ENCODE assay signal across 12 cellular contexts in genomic region chr3:48470286-48470685, GRCh38. TPM values are rescaled to one million over a fixed set of nuclear protein-coding genes. Genes with fewer than 3 reads are reported as not detected.
DNase-seq lines count a peak whose midpoint lies in the region; TF ChIP-seq lines count a peak whose summit lies in the region.
"Had no signal": no experiment of that assay in that cellular context is flagged by ENCODE, and none has a peak within 500 bp of the region (broad histone marks: within the 10 kb centered on the region; RNA-seq: fewer than 3 reads in every experiment).

No MANE protein-coding gene starts in this region.

- H3K27ac Mint-ChIP-seq in MCF 10A (ENCODE audit: low read depth, unreplicated experiment) = no peak overlapping the region
- H3K27ac Mint-ChIP-seq in activated naive CD8-positive, alpha-beta T cell = peak overlapping the region; percentile 92

- no TSS peak for BruUV-seq in MCF 10A (replicated peaks; lab: Mats Ljungman, UMichigan)

- H3K4me3 Mint-ChIP-seq in MCF 10A (ENCODE audit: unreplicated experiment) = no peak overlapping the region
- H3K4me3 Mint-ChIP-seq in activated naive CD8-positive, alpha-beta T cell = peak overlapping the region; percentile 93

- TF ChIP-seq POLR2A in breast epithelium (IDR thresholded peaks at IDR 0.05) (no peak), transverse colon (IDR thresholded peaks at IDR 0.05) (no peak)

- peak overlapping the region in 1 of 3 donors; percentile 6 for H3K4me3 ChIP-seq in breast epithelium
- no peak overlapping the region for H3K4me3 ChIP-seq in mesendoderm (ENCODE audit: low read length)
- H3K4me3 ChIP-seq in transverse colon = no peak overlapping the region
- H3K4me3 ChIP-seq: adrenal gland, GM23248, SK-N-MC had no signal

- DNase-seq in breast epithelium (ENCODE audit: low spot score in 2 of 2) = no peak
- no peak for DNase-seq in MCF 10A (ENCODE audit: unreplicated experiment)
- DNase-seq in mesendoderm = no peak
- no peak for DNase-seq in transverse colon
- no peak for DNase-seq in stimulated activated CD4-positive, alpha-beta T cell treated with anti-CD3 and anti-CD28 coated beads, Interleukin-4, amount 100 ng/mL, for 4 hours
- DNase-seq in NCI-H510A treated with DMSO at 0.1 percent for 48 hours (lab: John Stamatoyannopoulos, UW) = no peak
- DNase-seq in DMS79 treated with DMSO at 0.1 percent for 48 hours (lab: John Stamatoyannopoulos, UW) = no peak
- DNase-seq: GM23248, NCI-H2081 treated with DMSO at 0.1 percent for 48 hours had no signal

- H3K4me1 ChIP-seq in breast epithelium = peaks cover 19 to 27% of the 10 kb centered on the region in 2 donors
- H3K4me1 ChIP-seq in mesendoderm (ENCODE audit: control insufficient read depth, low read depth, low read length) = peaks cover 11% of the 10 kb centered on the region
- H3K4me1 ChIP-seq in transverse colon = peaks cover 57 to 75% (median 70%) of the 10 kb centered on the region in 4 donors

- H3K36me3 ChIP-seq in breast epithelium (no peaks in the 10 kb centered on the region), mesendoderm (ENCODE audit: control insufficient read depth, insufficient read depth, low read length) (no peaks in the 10 kb centered on the region), transverse colon (no peaks in the 10 kb centered on the region)

- H3K4ac ChIP-seq in mesendoderm (ENCODE audit: low read depth, low read length) = no peak overlapping the region

- no peak overlapping the region for H2BK120ac ChIP-seq in mesendoderm (ENCODE audit: low read depth, low read length)

- H2AK5ac ChIP-seq in mesendoderm (ENCODE audit: low read length) = no peak overlapping the region

- no peak overlapping the region for H2BK5ac ChIP-seq in mesendoderm (ENCODE audit: low read length)

- intact Hi-C loops in breast epithelium (cut with DNase I; ENCODE audit: low total_unique reads) (no loop called here), MCF 10A (cut with micrococcal nuclease) (no loop called here), transverse colon (cut with DNase I; ENCODE audit: low total_unique reads) (no loop called here)

- H2BK15ac ChIP-seq in mesendoderm (replicated peaks; ENCODE audit: low read depth) = no peak overlapping the region

- H3K79me1 ChIP-seq in mesendoderm (ENCODE audit: low read length) = peaks cover 11% of the 10 kb centered on the region

- CTCF ChIA-PET in MCF 10A (lab: Yijun Ruan, JAX) = interaction anchor here (1.1 kb wide), 1 partner anchor 35 kb away, joined by 4 read pairs; no protein-coding TSS in a partner anchor

- no peak overlapping the region for H4K5ac ChIP-seq in mesendoderm (ENCODE audit: low read length)

- H3K4me1 Mint-ChIP-seq in MCF 10A (ENCODE audit: insufficient read depth, unreplicated experiment) = peaks cover 30% of the 10 kb centered on the region
- H3K4me1 Mint-ChIP-seq in activated naive CD8-positive, alpha-beta T cell (ENCODE audit: low read depth) = peaks cover 65% of the 10 kb centered on the region

- no peak overlapping the region for H4K8ac ChIP-seq in mesendoderm (ENCODE audit: low read depth, low read length)

- no peak overlapping the region for H3K23ac ChIP-seq in mesendoderm (ENCODE audit: low read length)

- peaks cover 1% of the 10 kb centered on the region for H3K79me2 ChIP-seq in mesendoderm (ENCODE audit: control insufficient read depth, insufficient read depth, low read length)

- H3K27me3 ChIP-seq in breast epithelium (no peaks in the 10 kb centered on the region), mesendoderm (ENCODE audit: insufficient read depth, low read length, poor library complexity) (no peaks in the 10 kb centered on the region), transverse colon (no peaks in the 10 kb centered on the region)
- H3K27me3 ChIP-seq: adrenal gland had no signal

- H3K9ac ChIP-seq in mesendoderm (ENCODE audit: low read length) = peak overlapping the region; percentile 33
- H3K9ac ChIP-seq: GM23248 had no signal

- no peaks in the 10 kb centered on the region for H3K27me3 Mint-ChIP-seq in MCF 10A (ENCODE audit: insufficient read depth, unreplicated experiment)
- no peaks in the 10 kb centered on the region for H3K27me3 Mint-ChIP-seq in activated naive CD8-positive, alpha-beta T cell

- H3K4me2 ChIP-seq in mesendoderm (ENCODE audit: low read length) = no peak overlapping the region

- in situ Hi-C loops in transverse colon (cut with MboI; ENCODE audit: low pct_ligation_motif_present in 1 of 4, low pct_unique_long_range_greater_than_20kb in 1 of 4, low sequenced_read_pairs in 3 of 4) = no loop called here

- POLR2A ChIA-PET in MCF 10A (lab: Yijun Ruan, JAX) = interaction anchor here (0.7 to 1.7 kb wide), 3 partner anchors 12 to 31 kb away, joined by 4 to 5 read pairs (median 4); partner anchors contain the start of genes ATRIP, CCDC51 and TMA7

- H3K36me3 Mint-ChIP-seq in MCF 10A (ENCODE audit: insufficient read depth, unreplicated experiment) = peaks cover 51% of the 10 kb centered on the region
- H3K36me3 Mint-ChIP-seq in activated naive CD8-positive, alpha-beta T cell = peaks cover 2% of the 10 kb centered on the region

- H3K18ac ChIP-seq in mesendoderm (ENCODE audit: low read length) = no peak overlapping the region

- no peaks in the 10 kb centered on the region for H3K9me3 Mint-ChIP-seq in MCF 10A (ENCODE audit: unreplicated experiment)
- no peaks in the 10 kb centered on the region for H3K9me3 Mint-ChIP-seq in activated naive CD8-positive, alpha-beta T cell (ENCODE audit: low read depth)

- peak overlapping the region; percentile 4 to 99 for H3K27ac ChIP-seq in breast epithelium
- H3K27ac ChIP-seq in mesendoderm (ENCODE audit: low read depth, low read length) = no peak overlapping the region
- H3K27ac ChIP-seq in transverse colon = peak overlapping the region; percentile 9 to 95 (median 16)
- H3K27ac ChIP-seq: GM23248, SK-N-MC had no signal

- H3K56ac ChIP-seq in mesendoderm (ENCODE audit: low read length) = peak overlapping the region; percentile 66

- TF ChIP-seq CTCF in breast epithelium (IDR thresholded peaks at IDR 0.05) (no peak), MCF 10A (IDR thresholded peaks at IDR 0.05; ENCODE audit: unreplicated experiment) (no peak), transverse colon (IDR thresholded peaks at IDR 0.05) (no peak)

- H3K9me3 ChIP-seq in breast epithelium (no peaks in the 10 kb centered on the region), transverse colon (no peaks in the 10 kb centered on the region)
- H3K9me3 ChIP-seq: adrenal gland had no signal

- TF ChIP-seq EP300 in transverse colon (IDR thresholded peaks at IDR 0.05; ENCODE audit: low read depth) = no peak

- no CpG with 5 or more reads among the region's 1 CpG for WGBS in mesendoderm (ENCODE audit: extremely low coverage, insufficient coverage, low lambda C conversion rate)
- WGBS in transverse colon (ENCODE audit: low coverage in 1 of 2), 2 donors = 69% methylated on average over 1 of the region's 1 CpG; no CpG with 5 or more reads in 1 of the 2 donors

RNA-seq across cellular contexts. Expression of gene ATRIP, which starts 23.7 kb away (rescaled TPM):
- 1 to 10 TPM; 8.2 to 8.6 (median 8.2) TPM for total RNA-seq in breast epithelium
- 8.6 and 9.1 TPM in 2 replicates for total RNA-seq in MCF 10A (2022)
- 15.5 TPM for polyA plus RNA-seq in mesendoderm (2013, experiment 1 of 2)
- polyA plus RNA-seq in mesendoderm (2013, experiment 2 of 2) = 16.0 TPM
- total RNA-seq in transverse colon = 1 to 10 TPM; 1.8 to 4.4 (median 2.9) TPM

RNA-seq across cellular contexts. Expression of gene TMA7, which starts 30.2 kb away (rescaled TPM):
- total RNA-seq in breast epithelium (100 to 1,000 TPM; 270 to 343 (median 333) TPM), MCF 10A (2022) (356 and 372 TPM in 2 replicates), transverse colon (100 to 1,000 TPM; 115 to 279 (median 192) TPM)
- polyA plus RNA-seq in mesendoderm (2013, experiment 1 of 2) = 1,066 TPM
- 1,068 TPM for polyA plus RNA-seq in mesendoderm (2013, experiment 2 of 2)

RNA-seq across cellular contexts. Expression of gene CCDC51, which starts 30.4 kb away (rescaled TPM):
- total RNA-seq in breast epithelium = 10 to 100 TPM; 12.5 to 14.7 (median 13.9) TPM
- total RNA-seq in MCF 10A (2022) = 31.9 and 32.5 TPM in 2 replicates
- 17.5 TPM for polyA plus RNA-seq in mesendoderm (2013, experiment 1 of 2)
- polyA plus RNA-seq in mesendoderm (2013, experiment 2 of 2) = 16.4 TPM
- total RNA-seq in transverse colon = 10 to 100 TPM in 2 of 4 donors, 1 to 10 TPM in 2; 2.8 to 14.1 (median 8.2) TPM

RNA-seq across cellular contexts. Expression of gene SHISA5, which starts 33.7 kb away (rescaled TPM):
- total RNA-seq in breast epithelium = 10 to 100 TPM; 65.6 to 90.1 (median 77.0) TPM
- total RNA-seq in MCF 10A (2022) = 131 and 170 TPM in 2 replicates
- polyA plus RNA-seq in mesendoderm (2013, experiment 1 of 2) = 181 TPM
- polyA plus RNA-seq in mesendoderm (2013, experiment 2 of 2) = 171 TPM
- total RNA-seq in transverse colon = 10 to 100 TPM; 72.9 to 89.4 (median 80.8) TPM

RNA-seq across cellular contexts. Expression of gene PLXNB1, which starts 40.4 kb away (rescaled TPM):
- total RNA-seq in breast epithelium (100 to 1,000 TPM in 2 of 3 donors, 10 to 100 TPM in 1; 60.2 to 182 (median 148) TPM), MCF 10A (2022) (90.0 and 101 TPM in 2 replicates), transverse colon (100 to 1,000 TPM; 129 to 530 (median 245) TPM)
- 58.6 TPM for polyA plus RNA-seq in mesendoderm (2013, experiment 1 of 2)
- 54.5 TPM for polyA plus RNA-seq in mesendoderm (2013, experiment 2 of 2)
